In genomic region chr5:111223086-111223789, GRCh38 we compare ENCODE assay signal across 8 cellular contexts. TPM values are rescaled to one million over a fixed set of nuclear protein-coding genes. Genes with fewer than 3 reads are reported as not detected.
A peak's percentile ranks its signal among the peaks of the same experiment; 100 is the strongest.
DNase-seq lines count a peak whose midpoint lies in the region; ATAC-seq and TF ChIP-seq lines count a peak whose summit lies in the region.

No MANE protein-coding gene starts in this region.

- H3K79me2 ChIP-seq in smooth muscle cell (ENCODE audit: low read depth), result no peaks in the 10 kb centered on the region

- no peaks in the 10 kb centered on the region for H3F3A ChIP-seq in smooth muscle cell (ENCODE audit: low read depth)

- H3K27me3 ChIP-seq in smooth muscle cell (ENCODE audit: low read depth) (peaks cover 32% of the 10 kb centered on the region), body of pancreas (no peaks in the 10 kb centered on the region)

- peak overlapping the region; percentile 93 for H3K4me2 ChIP-seq in smooth muscle cell

- ATAC-seq in GM18909 (IDR thresholded peaks at IDR 0.05; ENCODE audit: poor library complexity, unreplicated experiment) (peak; percentile 3), body of pancreas (no peak)

- H3K4me1 ChIP-seq in smooth muscle cell (ENCODE audit: low read depth) (peaks cover 3% of the 10 kb centered on the region), body of pancreas (peaks cover 16% of the 10 kb centered on the region)

- no peaks in the 10 kb centered on the region for H4K20me1 ChIP-seq in smooth muscle cell (ENCODE audit: low read depth)

- DNase-seq in A172 (ENCODE audit: low spot score), result peak; percentile 22
- DNase-seq in SK-N-DZ (ENCODE audit: low spot score), result peak; percentile 51
- DNase-seq in fibroblast of mammary gland (ENCODE audit: low read depth), result no peak
- no peak for DNase-seq in smooth muscle cell (lab: John Stamatoyannopoulos, UW; ENCODE audit: unreplicated experiment)
- no peak for DNase-seq in body of pancreas
- no peak for DNase-seq in stimulated activated CD4-positive, alpha-beta T cell treated with anti-CD3 and anti-CD28 coated beads, Interleukin-2, amount 100 ng/mL, for 48 hours
- no peak for DNase-seq in MV-4-11 (lab: John Stamatoyannopoulos, UW)

- TF ChIP-seq CTCF in fibroblast of mammary gland (conservative IDR thresholded peaks at IDR 0.05; ENCODE audit: control insufficient read depth, insufficient read depth, low read depth, low read length) (no peak), smooth muscle cell (IDR thresholded peaks at IDR 0.05; ENCODE audit: borderline replicate concordance, insufficient read depth, poor library complexity, severe bottlenecking) (no peak), body of pancreas (IDR thresholded peaks at IDR 0.05) (no peak)

- peak overlapping the region; percentile 54 for H3K4me3 ChIP-seq in fibroblast of mammary gland (ENCODE audit: control insufficient read depth, low read depth, low read length)
- peak overlapping the region; percentile 70 for H3K4me3 ChIP-seq in smooth muscle cell
- no peak overlapping the region for H3K4me3 ChIP-seq in body of pancreas

- no peak overlapping the region for H3K9ac ChIP-seq in smooth muscle cell (ENCODE audit: low read depth)

- peak overlapping the region; percentile 94 for H2AFZ ChIP-seq in smooth muscle cell (ENCODE audit: low read depth)

- no peak for TF ChIP-seq POLR2A in body of pancreas (IDR thresholded peaks at IDR 0.05)

- H3K9me3 ChIP-seq in smooth muscle cell (replicated peaks; ENCODE audit: low read depth) (no peaks in the 10 kb centered on the region), body of pancreas (no peaks in the 10 kb centered on the region)

- H3K27ac ChIP-seq in smooth muscle cell (ENCODE audit: low read depth) (no peak overlapping the region), body of pancreas (no peak overlapping the region)

- 35% methylated on average over 9 of the region's 9 CpGs for WGBS in smooth muscle cell (ENCODE audit: low lambda C conversion rate)
- 40 to 46% methylated on average over 9 of the region's 9 CpGs for WGBS in body of pancreas, 2 donors

- intact Hi-C loops in body of pancreas (cut with DNase I), result no loop called here

- H3K36me3 ChIP-seq in smooth muscle cell (ENCODE audit: low read depth) (no peaks in the 10 kb centered on the region), body of pancreas (replicated peaks in 1 of 2; ENCODE audit: insufficient read depth in 1 of 2, low read depth in 2 of 2) (no peaks in the 10 kb centered on the region)

RNA-seq across cellular contexts. Expression of gene CAMK4, which starts 0.9 kb away (rescaled TPM):
- total RNA-seq in A172 (2014; rRNA removed; shearing (Covaris generic)), result 8.1 and 12.9 TPM in 2 replicates
- polyA plus RNA-seq in SK-N-DZ (2014; cell fraction: cytosol; rRNA removed), result 34.8 and 42.7 TPM in 2 replicates
- 22.7 and 27.6 TPM in 2 replicates for polyA plus RNA-seq in SK-N-DZ (2014; cell fraction: nucleus; rRNA removed)
- total RNA-seq in smooth muscle cell, result 0.85 and 3.6 TPM in 2 replicates
- 0.82 and 1.1 TPM in 2 replicates for polyA plus RNA-seq in smooth muscle cell
- total RNA-seq in body of pancreas, result under 1 TPM in 1 of 2 donors, not detected in 1; 0.78 TPM

Comparison
In these comparisons a context has a peak if more than half of its experiments do, and no peak if none do; other contexts are left out.
1. DNase-seq: peak in A172 (single experiment) and SK-N-DZ (single experiment); none in fibroblast of mammary gland (single experiment), smooth muscle cell (single experiment), body of pancreas (0 of 4), stimulated activated CD4-positive, alpha-beta T cell treated with anti-CD3 and anti-CD28 coated beads, Interleukin-2, amount 100 ng/mL, for 48 hours (0 of 2) and MV-4-11 (single experiment).
2. H3K4me3 ChIP-seq: peak in fibroblast of mammary gland (single experiment) and smooth muscle cell (single experiment); none in body of pancreas (0 of 2).